In the genomic region with DNA sequence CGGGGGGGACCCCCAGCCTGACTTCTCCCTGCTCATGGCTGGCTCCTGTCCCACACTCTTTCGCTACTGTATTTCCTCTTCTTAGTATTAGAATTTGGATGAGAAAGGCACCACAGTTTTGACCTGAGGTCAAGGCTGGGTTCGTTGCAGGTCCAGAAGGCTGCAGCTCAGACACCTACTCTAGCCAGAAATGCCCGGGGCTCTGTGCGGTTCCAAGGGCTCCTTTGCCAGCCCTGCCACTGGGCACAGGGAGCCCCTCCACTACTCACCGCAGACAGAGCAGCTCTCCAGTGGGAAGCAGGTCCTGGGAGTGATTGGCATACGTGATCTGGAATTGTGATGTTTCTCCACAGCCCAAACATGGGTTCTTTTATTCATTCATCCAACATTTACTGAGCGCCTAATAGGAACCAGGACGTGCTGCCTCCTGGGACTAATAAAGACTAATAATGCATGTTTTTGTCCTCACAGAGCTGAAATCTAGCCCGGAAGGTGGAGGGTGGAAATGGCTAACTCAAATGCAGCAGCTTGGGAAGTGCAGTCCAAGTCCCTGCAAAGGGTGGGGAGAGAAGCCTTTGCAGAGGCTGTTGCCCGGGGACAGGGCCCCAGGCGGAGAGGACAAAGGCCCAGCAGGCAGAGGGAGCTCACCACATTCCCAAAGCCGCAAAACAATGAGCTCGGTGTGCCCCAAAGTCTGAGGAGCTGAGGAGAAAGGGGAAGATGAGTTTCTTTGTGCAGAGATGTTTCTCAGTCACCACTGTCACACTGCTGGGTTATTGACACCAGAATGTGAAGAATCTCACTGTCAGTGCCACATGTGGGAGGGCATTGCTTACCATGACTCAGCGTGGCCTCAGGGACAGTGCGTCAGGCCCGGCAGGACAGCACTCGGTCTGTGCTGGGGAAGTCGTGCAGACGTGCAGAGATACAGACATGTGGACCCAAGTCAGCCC, we compare ENCODE assay signal across 2 cellular contexts.
TF ChIP-seq lines count a peak whose summit lies in the region.

No MANE protein-coding gene starts in this region.

TF ChIP-seq in K562, 482 proteins besides CTCF, POLR2A, EP300 and RAD21 (continued from another document):
- TF ChIP-seq ZBTB9 (CRISPR knock-in tag; IDR thresholded peaks at IDR 0.05) = peak; percentile 77
- TF ChIP-seq POLR3A (IDR thresholded peaks at IDR 0.05; ENCODE audit: borderline replicate concordance, extremely low read depth, insufficient read depth, insufficient read length) = no peak
- peak; percentile 40; the same call in 1 of the 2 replicates for TF ChIP-seq NFE2 (IDR thresholded peaks at IDR 0.05; ENCODE audit: low read depth)
- no peak for TF ChIP-seq FOXJ2 (tag; IDR thresholded peaks at IDR 0.05)
- no peak for TF ChIP-seq GTF2E2 (tag; IDR thresholded peaks at IDR 0.05)
- peak; percentile 47; the same call in 1 of the 2 replicates for TF ChIP-seq C11orf30 (IDR thresholded peaks at IDR 0.05; ENCODE audit: low read depth)
- TF ChIP-seq RBM39 (optimal IDR thresholded peaks at IDR 0.05; ENCODE audit: low read depth, low read length) = no peak

TF ChIP-seq in HEK293T, 16 proteins besides CTCF, POLR2A, EP300 and RAD21 (continued from another document):
- TF ChIP-seq PKNOX1 (IDR thresholded peaks at IDR 0.05) = no peak
- no peak for TF ChIP-seq ELF4 (IDR thresholded peaks at IDR 0.05)
- TF ChIP-seq SP1 (IDR thresholded peaks at IDR 0.05) = no peak
- TF ChIP-seq CTBP1 (IDR thresholded peaks at IDR 0.05; ENCODE audit: borderline replicate concordance) = no peak
TF ChIP-seq in HEK293T: peak in this region for 0.
